In genomic region chr2:86297382-86298147, GRCh38 we compare ENCODE assay signal across 10 cellular contexts. TPM values are rescaled to one million over a fixed set of nuclear protein-coding genes. Genes with fewer than 3 reads are reported as not detected.
A peak's percentile ranks its signal among the peaks of the same experiment; 100 is the strongest.
DNase-seq lines count a peak whose midpoint lies in the region; ATAC-seq, FAIRE-seq and TF ChIP-seq lines count a peak whose summit lies in the region.
"Had no signal": no experiment of that assay in that cellular context is flagged by ENCODE, and none has a peak within 500 bp of the region (broad histone marks: within the 10 kb centered on the region; RNA-seq: fewer than 3 reads in every experiment).

No MANE protein-coding gene starts in this region.

- no peaks in the 10 kb centered on the region for H3K9me3 Mint-ChIP-seq in memory B cell
- H3K9me3 Mint-ChIP-seq: natural killer cell treated with Interleukin-12 subunit alpha and Interleukin-12 subunit beta and Interleukin-15 and Interleukin-18, amount 100 ng/mL, for 72 hours had no signal

- no peak overlapping the region for H3K4me3 Mint-ChIP-seq in memory B cell
- H3K4me3 Mint-ChIP-seq: natural killer cell treated with Interleukin-12 subunit alpha and Interleukin-12 subunit beta and Interleukin-15 and Interleukin-18, amount 100 ng/mL, for 72 hours had no signal

- no peaks in the 10 kb centered on the region for H3K36me3 ChIP-seq in bronchial epithelial cell (ENCODE audit: control insufficient read depth, insufficient read depth, low read length)

- CTCF ChIA-PET in GM10248 (lab: Yijun Ruan, JAX): interaction anchor here (0.6 to 6.2 kb wide), 14 partner anchors 8 to 94 kb away, joined by 3 to 83 read pairs (median 4); no protein-coding TSS in a partner anchor

- no peaks in the 10 kb centered on the region for H3K36me3 Mint-ChIP-seq in memory B cell
- H3K36me3 Mint-ChIP-seq: natural killer cell treated with Interleukin-12 subunit alpha and Interleukin-12 subunit beta and Interleukin-15 and Interleukin-18, amount 100 ng/mL, for 72 hours had no signal

- TF ChIP-seq CTCF in GM10248 (IDR thresholded peaks at IDR 0.05; ENCODE audit: control extremely low read depth, extremely low read depth, low read depth, missing control alignments) (no peak), bronchial epithelial cell (IDR thresholded peaks at IDR 0.05; ENCODE audit: insufficient read depth, low read length, severe bottlenecking) (no peak)

- DNase-seq in GM10248 (ENCODE audit: extremely low spot score) (peak; percentile 61), Kasumi-1 (lab: John Stamatoyannopoulos, UW) (peak; percentile 5 to 26), bronchial epithelial cell (ENCODE audit: low read depth) (peak; percentile 5), memory B cell (ENCODE audit: low spot score in 2 of 2) (no peak), NCI-H510A treated with DMSO at 0.1 percent for 48 hours (lab: John Stamatoyannopoulos, UW) (no peak), NCI-H345 (lab: John Stamatoyannopoulos, UW) (no peak), NCI-H1436 (lab: John Stamatoyannopoulos, UW) (no peak), NCI-H1092 (lab: John Stamatoyannopoulos, UW) (no peak)
- DNase-seq: NCI-H510A had no signal

- no peaks in the 10 kb centered on the region for H3K4me1 Mint-ChIP-seq in memory B cell

- POLR2A ChIA-PET in GM10248 (lab: Yijun Ruan, JAX): no interaction called here

- no peak overlapping the region for H3K4me3 ChIP-seq in bronchial epithelial cell (ENCODE audit: low read depth, low read length)

- peaks cover 11% of the 10 kb centered on the region for H3K27me3 Mint-ChIP-seq in memory B cell

- H3K27me3 ChIP-seq in bronchial epithelial cell (ENCODE audit: control insufficient read depth, insufficient read depth, low read length): no peaks in the 10 kb centered on the region

- no peak overlapping the region for H3K27ac Mint-ChIP-seq in memory B cell
- H3K27ac Mint-ChIP-seq: natural killer cell treated with Interleukin-12 subunit alpha and Interleukin-12 subunit beta and Interleukin-15 and Interleukin-18, amount 100 ng/mL, for 72 hours had no signal

- FAIRE-seq in bronchial epithelial cell (lab: Jason Lieb, UNC): no peak

- peak; percentile 50 for ATAC-seq in memory B cell (ENCODE audit: low read depth)
- ATAC-seq: natural killer cell treated with Interleukin-12 subunit alpha and Interleukin-12 subunit beta and Interleukin-15 and Interleukin-18, amount 100 ng/mL, for 72 hours had no signal

RNA-seq across cellular contexts. Expression of gene REEP1, which starts 39.9 kb away (rescaled TPM):
- under 0.01 TPM in 1 of 2 replicates, not detected in the other for total RNA-seq in bronchial epithelial cell
- total RNA-seq: natural killer cell treated with Interleukin-12 subunit alpha and Interleukin-12 subunit beta and Interleukin-15 and Interleukin-18, amount 100 ng/mL, for 72 hours had no signal

Comparison
In these comparisons a context has a peak if more than half of its experiments do, and no peak if none do; other contexts are left out.
1. DNase-seq: peak in GM10248 (single experiment), Kasumi-1 (2 of 2) and bronchial epithelial cell (single experiment); none in memory B cell (0 of 2), NCI-H510A treated with DMSO at 0.1 percent for 48 hours (single experiment), NCI-H345 (single experiment), NCI-H1436 (single experiment) and NCI-H1092 (single experiment).